ENCODE assay signal across 10 cellular contexts in genomic region chr1:205444931-205445652, GRCh38. TPM values are rescaled to one million over a fixed set of nuclear protein-coding genes. Genes with fewer than 3 reads are reported as not detected.
DNase-seq lines count a peak whose midpoint lies in the region; ATAC-seq, FAIRE-seq and TF ChIP-seq lines count a peak whose summit lies in the region.
"Had no signal": no experiment of that assay in that cellular context is flagged by ENCODE, and none has a peak within 500 bp of the region (broad histone marks: within the 10 kb centered on the region; RNA-seq: fewer than 3 reads in every experiment).

No MANE protein-coding gene starts in this region.

- H3K36me3 ChIP-seq in rectal smooth muscle tissue (ENCODE audit: control insufficient read depth, insufficient read depth, low read length), result no peaks in the 10 kb centered on the region
- H3K36me3 ChIP-seq: SJSA1 had no signal

- CTCF ChIA-PET in RWPE1 (lab: Yijun Ruan, JAX), result interaction anchor here (0.6 to 2.9 kb wide), 3 partner anchors 41 to 64 kb away, joined by 4 to 16 read pairs (median 4); no protein-coding TSS in a partner anchor

- H3K9ac ChIP-seq in rectal smooth muscle tissue (ENCODE audit: low read length), result peak overlapping the region; percentile 42

- no peak for TF ChIP-seq CTCF in RWPE1 (conservative IDR thresholded peaks at IDR 0.05; ENCODE audit: low read depth)

- FAIRE-seq in G401.6 (lab: Jason Lieb, UNC), result peak; percentile 45

- intact Hi-C loops in left ventricle myocardium superior (cut with micrococcal nuclease), result no loop called here

- H3K27ac ChIP-seq in RWPE1 (peak overlapping the region; percentile 96), rectal smooth muscle tissue (ENCODE audit: low read depth, low read length) (peak overlapping the region; percentile 49)
- H3K27ac ChIP-seq: SJSA1 had no signal

- H3K27me3 ChIP-seq in rectal smooth muscle tissue (ENCODE audit: control insufficient read depth, insufficient read depth, low read length), result no peaks in the 10 kb centered on the region

- peak overlapping the region; percentile 50 for H3K4me3 ChIP-seq in rectal smooth muscle tissue (ENCODE audit: low read length)
- H3K4me3 ChIP-seq: SJSA1 had no signal

- DNase-seq in RWPE1 (ENCODE audit: low spot score) (no peak), left ventricle myocardium superior (peak; percentile 33), ACHN (no peak), activated T-cell treated with anti-CD3 and anti-CD28 coated beads for 4 hours (no peak)

- in situ Hi-C loops in ACHN (cut with HindIII; ENCODE audit: low pct_ligation_motif_present, low pct_unique_long_range_greater_than_20kb, low sequenced_read_pairs), result no loop called here

- ATAC-seq in left ventricle myocardium superior (peak; percentile 69), GM21423 (IDR thresholded peaks at IDR 0.05; ENCODE audit: unreplicated experiment) (no peak), HG03442 (IDR thresholded peaks at IDR 0.05; ENCODE audit: unreplicated experiment) (no peak)

- POLR2A ChIA-PET in RWPE1 (lab: Yijun Ruan, JAX; ENCODE audit: low non-redundant PET), result no interaction called here

- peaks cover 7% of the 10 kb centered on the region for H3K4me1 ChIP-seq in rectal smooth muscle tissue (ENCODE audit: control insufficient read depth, insufficient read depth, low read length)
- H3K4me1 ChIP-seq: SJSA1 had no signal

RNA-seq across cellular contexts. Expression of gene BLACAT1, which starts 10.8 kb away (rescaled TPM):
- total RNA-seq in left ventricle myocardium superior, result not detected
- total RNA-seq: pulmonary artery endothelial cell, SJSA1 had no signal

RNA-seq across cellular contexts. Expression of gene LEMD1, which starts 23.2 kb away (rescaled TPM):
- not detected for total RNA-seq in left ventricle myocardium superior
- total RNA-seq: pulmonary artery endothelial cell, SJSA1 had no signal

RNA-seq across cellular contexts. Expression of gene CDK18, which starts 59.4 kb away (rescaled TPM):
- 209 TPM for total RNA-seq in left ventricle myocardium superior
- total RNA-seq: pulmonary artery endothelial cell had no signal
